ENCODE assay signal across 1 cellular context in genomic region chr12:12938541-12938940, GRCh38.
TF ChIP-seq lines count a peak whose summit lies in the region.

No MANE protein-coding gene starts in this region.

TF ChIP-seq in GM23338, 12 proteins besides CTCF, POLR2A, EP300 and RAD21:
- no peak for TF ChIP-seq ZNF331 (CRISPR knock-in tag; IDR thresholded peaks at IDR 0.05; ENCODE audit: low read depth)
- TF ChIP-seq CREB1 (CRISPR knock-in tag; IDR thresholded peaks at IDR 0.05; ENCODE audit: low read depth) = no peak
- no peak for TF ChIP-seq REST (IDR thresholded peaks at IDR 0.05; ENCODE audit: unreplicated experiment)
- TF ChIP-seq POLR2AphosphoS5 (IDR thresholded peaks at IDR 0.05; ENCODE audit: low read depth) = no peak
- no peak for TF ChIP-seq STAT1 (IDR thresholded peaks at IDR 0.05; ENCODE audit: unreplicated experiment)
- TF ChIP-seq JUNB (IDR thresholded peaks at IDR 0.05; ENCODE audit: unreplicated experiment) = no peak
- no peak for TF ChIP-seq EZH2phosphoT487 (IDR thresholded peaks at IDR 0.05; ENCODE audit: unreplicated experiment)
- TF ChIP-seq ZNF114 (CRISPR knock-in tag; IDR thresholded peaks at IDR 0.05) = no peak
- TF ChIP-seq ZNF462 (CRISPR knock-in tag; IDR thresholded peaks at IDR 0.05) = no peak
- no peak for TF ChIP-seq EZH2 (IDR thresholded peaks at IDR 0.05; ENCODE audit: low read depth, unreplicated experiment)
- TF ChIP-seq NANOG (IDR thresholded peaks at IDR 0.05; ENCODE audit: borderline replicate concordance) = no peak
- no peak for TF ChIP-seq ETS1 (IDR thresholded peaks at IDR 0.05)
